In genomic region chr6:24743265-24743943, GRCh38 we compare ENCODE assay signal across 8 cellular contexts. TPM values are rescaled to one million over a fixed set of nuclear protein-coding genes. Genes with fewer than 3 reads are reported as not detected.
DNase-seq lines count a peak whose midpoint lies in the region; ATAC-seq, FAIRE-seq and TF ChIP-seq lines count a peak whose summit lies in the region.

No MANE protein-coding gene starts in this region.

- peak overlapping the region; percentile 79 for H3K4ac ChIP-seq in IMR-90 (ENCODE audit: low read depth, low read length)

- TF ChIP-seq CTCF in IMR-90 (conservative IDR thresholded peaks at IDR 0.05; ENCODE audit: low read depth, low read length) (no peak), tibial nerve (IDR thresholded peaks at IDR 0.05) (no peak)

- peak overlapping the region; percentile 97 for H3K56ac ChIP-seq in IMR-90 (ENCODE audit: extremely low read depth, insufficient read depth, low read length)

- no peak; the same call in 1 of the 2 replicates for TF ChIP-seq RAD21 in IMR-90 (IDR thresholded peaks at IDR 0.05; ENCODE audit: low read length)

- dilution Hi-C loops in IMR-90 (cut with HindIII; ENCODE audit: low sequenced_read_pairs, unreplicated experiment) = no loop called here

- peaks cover 3% of the 10 kb centered on the region for H3K4me1 ChIP-seq in IMR-90 (ENCODE audit: control insufficient read depth, insufficient read depth, low read length)
- no peaks in the 10 kb centered on the region for H3K4me1 ChIP-seq in tibial nerve

- peak overlapping the region; percentile 9; the same call in 1 of the 2 replicates for H2AK5ac ChIP-seq in IMR-90 (ENCODE audit: low read depth, low read length)

- peaks cover 7% of the 10 kb centered on the region for H3K9me1 ChIP-seq in IMR-90 (ENCODE audit: insufficient read depth, low read length)

- H3K9ac ChIP-seq in IMR-90 (ENCODE audit: low read depth, low read length) = peak overlapping the region; percentile 63; the same call in 1 of the 2 replicates

- BruUV-seq in IMR-90 (replicated peaks; lab: Mats Ljungman, UMichigan) = no TSS peak

- H2AK9ac ChIP-seq in IMR-90 (replicated peaks; ENCODE audit: low read depth, low read length, poor library complexity) = peak overlapping the region; percentile 51

- POLR2A ChIA-PET in IMR-90 (lab: Charles Lee; ENCODE audit: unreplicated experiment) = interaction anchor here (0.6 to 1.3 kb wide), 5 partner anchors 22 to 42 kb away, joined by 3 to 18 read pairs (median 4); partner anchors contain the start of gene C6orf62

- peak overlapping the region; percentile 79; the same call in 2 of the 3 replicates for H2BK15ac ChIP-seq in IMR-90 (ENCODE audit: low read depth, low read length)

- no peaks in the 10 kb centered on the region for H4K20me1 ChIP-seq in IMR-90 (ENCODE audit: insufficient read depth, low read length)

- DNase-seq in GM12892 (ENCODE audit: insufficient read length) (peak; percentile 18), IMR-90 (peak; percentile 98), iris pigment epithelial cell (ENCODE audit: low read depth) (peak; percentile 98), tibial nerve (ENCODE audit: low spot score in 2 of 2) (no peak), posterior vena cava (ENCODE audit: low spot score) (no peak)
- DNase-seq in activated naive CD4-positive, alpha-beta T cell treated with anti-CD3 and anti-CD28 coated beads, Interleukin-2, amount 50 U/mL, for 16 hours = peak; percentile 31
- DNase-seq in stimulated activated naive CD8-positive, alpha-beta T cell treated with anti-CD3 and anti-CD28 coated beads, Interleukin-15, Interleukin-2, amounts not matched to agents 100 U/mL and 50 U/mL, for 24 hours = peak; percentile 36

- peak overlapping the region; percentile 78 for H2AFZ ChIP-seq in IMR-90 (replicated peaks; ENCODE audit: low read length, poor library complexity)

- peak overlapping the region; percentile 97 for H3K18ac ChIP-seq in IMR-90 (ENCODE audit: low read depth, low read length)

- H3K9me3 ChIP-seq in IMR-90 (ENCODE audit: control insufficient read depth, insufficient read depth, low read length) = no peaks in the 10 kb centered on the region
- no peaks in the 10 kb centered on the region for H3K9me3 ChIP-seq in tibial nerve

- H2BK120ac ChIP-seq in IMR-90 (ENCODE audit: low read depth, low read length) = peak overlapping the region; percentile 96

- no CpG with 5 or more reads among the region's 2 CpGs for WGBS in IMR-90 (ENCODE audit: extremely low coverage in 2 of 2, insufficient read length in 1 of 2), 2 experiments
- WGBS in tibial nerve, 2 donors = 59 to 65% methylated on average over 2 of the region's 2 CpGs

- peak overlapping the region; percentile 88 for H3K23ac ChIP-seq in IMR-90 (ENCODE audit: low read depth, low read length)

- H3K36me3 ChIP-seq in IMR-90 (ENCODE audit: control insufficient read depth, insufficient read depth, low read length) (no peaks in the 10 kb centered on the region), tibial nerve (no peaks in the 10 kb centered on the region)

- peak; percentile 89 for FAIRE-seq in GM12892 (lab: Jason Lieb, UNC)

- peak in 1 of 2 donors; percentile 41 for TF ChIP-seq EP300 in tibial nerve (IDR thresholded peaks at IDR 0.05)

- no peaks in the 10 kb centered on the region; a peak in 1 of 4 replicates for H3K79me1 ChIP-seq in IMR-90 (ENCODE audit: low read depth in 1 of 2, low read length in 2 of 2)

- peak overlapping the region; percentile 19; the same call in 1 of the 2 replicates for H3K4me3 ChIP-seq in IMR-90 (ENCODE audit: insufficient read depth, low read depth, low read length)
- H3K4me3 ChIP-seq in tibial nerve = no peak overlapping the region

- H4K5ac ChIP-seq in IMR-90 (ENCODE audit: low read depth, low read length) = peak overlapping the region; percentile 94

- CTCF ChIA-PET in IMR-90 (lab: Yijun Ruan, JAX) = interaction anchor here (0.7 kb wide), 1 partner anchor 25 kb away, joined by 4 read pairs; no protein-coding TSS in a partner anchor

- in situ Hi-C loops in IMR-90 (cut with MboI; ENCODE audit: low sequenced_read_pairs) = no loop called here

- H2BK20ac ChIP-seq in IMR-90 (ENCODE audit: low read depth, low read length) = peak overlapping the region; percentile 95

- H3K14ac ChIP-seq in IMR-90 (replicated peaks; ENCODE audit: low read depth, low read length) = peak overlapping the region; percentile 69

- peak overlapping the region; percentile 52 to 87 for H4K8ac ChIP-seq in IMR-90 (ENCODE audit: low read depth in 2 of 2, low read length in 2 of 2)

- intact Hi-C loops in IMR-90 (cut with micrococcal nuclease) = loop anchor here (1.0 kb wide), 1 partner anchor 22 kb away; no protein-coding TSS in a partner anchor
- intact Hi-C loops in posterior vena cava (cut with DNase I) = no loop called here

- H2BK5ac ChIP-seq in IMR-90 (ENCODE audit: low read depth, low read length, poor library complexity, severe bottlenecking) = peak overlapping the region; percentile 99

- H3K27me3 ChIP-seq in IMR-90 (ENCODE audit: control insufficient read depth, insufficient read depth, low read length) = no peaks in the 10 kb centered on the region
- H3K27me3 ChIP-seq in tibial nerve = no peaks in the 10 kb centered on the region

- TF ChIP-seq POLR2A in GM12892 (IDR thresholded peaks at IDR 0.05; ENCODE audit: low read depth, low read length) (no peak), IMR-90 (IDR thresholded peaks at IDR 0.05; ENCODE audit: low read depth, low read length) (no peak; the same call in 1 of the 2 replicates), tibial nerve (IDR thresholded peaks at IDR 0.05) (no peak)

- H3K27ac ChIP-seq in IMR-90 (ENCODE audit: insufficient read depth, low read length) = peak overlapping the region; percentile 67
- H3K27ac ChIP-seq in tibial nerve = peak overlapping the region in 2 of 4 donors; percentile 35 to 72

- ATAC-seq in GM21737 (IDR thresholded peaks at IDR 0.05; ENCODE audit: unreplicated experiment) = peak; percentile 88
- peak; percentile 93 for ATAC-seq in IMR-90 (ENCODE audit: low read depth)
- peak; percentile 94 for ATAC-seq in stimulated activated naive CD8-positive, alpha-beta T cell treated with anti-CD3 and anti-CD28 coated beads, Interleukin-15, Interleukin-2, amounts not matched to agents 100 U/mL and 50 U/mL, for 24 hours

- peak overlapping the region; percentile 74 for H4K91ac ChIP-seq in IMR-90 (ENCODE audit: insufficient read depth, low read depth, low read length)

- H3K4me2 ChIP-seq in IMR-90 (ENCODE audit: low read depth, low read length) = peak overlapping the region; percentile 93

TF ChIP-seq in IMR-90, 13 proteins besides CTCF, POLR2A, EP300 and RAD21:
- TF ChIP-seq MXI1 (IDR thresholded peaks at IDR 0.05; ENCODE audit: borderline replicate concordance, low read depth, low read length) (no peak), FOS (IDR thresholded peaks at IDR 0.05; ENCODE audit: low read depth, low read length) (peak; percentile 93), MAZ (IDR thresholded peaks at IDR 0.05; ENCODE audit: borderline replicate concordance, low read depth, low read length) (no peak), CHD1 (IDR thresholded peaks at IDR 0.05; ENCODE audit: low read depth, low read length) (peak; percentile 81; the same call in 1 of the 2 replicates), CEBPB (IDR thresholded peaks at IDR 0.05; ENCODE audit: low read depth, low read length) (peak; percentile 61; the same call in 1 of the 2 replicates), RCOR1 (IDR thresholded peaks at IDR 0.05; ENCODE audit: insufficient replicate concordance, low read length) (no peak), SMC3 (IDR thresholded peaks at IDR 0.05; ENCODE audit: low read depth, low read length) (no peak), MAFK (IDR thresholded peaks at IDR 0.05; ENCODE audit: low read depth, low read length) (peak; percentile 62), RFX5 (IDR thresholded peaks at IDR 0.05; ENCODE audit: low read depth, low read length) (no peak)
TF ChIP-seq in IMR-90: peak in this region for 4.

RNA-seq across cellular contexts. Expression of gene C6orf62, which starts 24.4 kb away (rescaled TPM):
- 86.2 TPM for polyA plus RNA-seq in GM12892 (2012; ENCODE audit: missing spikeins)
- total RNA-seq in IMR-90 (2012; rRNA removed) (50.7 and 65.3 TPM in 2 replicates), tibial nerve (100 to 1,000 TPM in 1 of 4 donors, 10 to 100 TPM in 3; 55.9 to 122 (median 77.9) TPM), posterior vena cava (10 to 100 TPM; 63.9 to 70.3 TPM)
- 37.4 and 47.5 TPM in 2 replicates for polyA plus RNA-seq in IMR-90 (2012; rRNA removed)
- 13.9 and 19.9 TPM in 2 replicates for polyA plus RNA-seq in IMR-90 (2012; cell fraction: cytosol; rRNA removed)
- 15.9 and 35.5 TPM in 2 replicates for polyA plus RNA-seq in IMR-90 (2012; cell fraction: nucleus; rRNA removed; ENCODE audit: low replicate concordance)

RNA-seq across cellular contexts. Expression of gene GMNN, which starts 31.3 kb away (rescaled TPM):
- 56.7 TPM for polyA plus RNA-seq in GM12892 (2012; ENCODE audit: missing spikeins)
- total RNA-seq in IMR-90 (2012; rRNA removed) = 19.7 and 33.1 TPM in 2 replicates
- polyA plus RNA-seq in IMR-90 (2012; rRNA removed) = 21.1 and 22.2 TPM in 2 replicates
- polyA plus RNA-seq in IMR-90 (2012; cell fraction: cytosol; rRNA removed) = 9.6 and 10.8 TPM in 2 replicates
- polyA plus RNA-seq in IMR-90 (2012; cell fraction: nucleus; rRNA removed; ENCODE audit: low replicate concordance) = 7.2 and 11.2 TPM in 2 replicates
- 10 to 100 TPM in 3 of 4 donors, 1 to 10 TPM in 1; 5.5 to 20.7 (median 13.9) TPM for total RNA-seq in tibial nerve
- total RNA-seq in posterior vena cava = 1 to 10 TPM; 6.0 to 7.5 TPM

RNA-seq across cellular contexts. Expression of gene ARMH2, which starts 55.3 kb away (rescaled TPM):
- polyA plus RNA-seq in GM12892 (2012; ENCODE audit: missing spikeins) = not detected
- total RNA-seq in IMR-90 (2012; rRNA removed) (not detected in 2 replicates), tibial nerve (not detected), posterior vena cava (not detected)
- not detected in 2 replicates for polyA plus RNA-seq in IMR-90 (2012; rRNA removed)
- not detected in 2 replicates for polyA plus RNA-seq in IMR-90 (2012; cell fraction: cytosol; rRNA removed)
- polyA plus RNA-seq in IMR-90 (2012; cell fraction: nucleus; rRNA removed; ENCODE audit: low replicate concordance) = not detected in 2 replicates

Comparison
In these comparisons a context has a peak if more than half of its experiments do, and no peak if none do; other contexts are left out.
1. DNase-seq: peak in GM12892 (single experiment), IMR-90 (single experiment), activated naive CD4-positive, alpha-beta T cell treated with anti-CD3 and anti-CD28 coated beads, Interleukin-2, amount 50 U/mL, for 16 hours (single experiment), iris pigment epithelial cell (single experiment) and stimulated activated naive CD8-positive, alpha-beta T cell treated with anti-CD3 and anti-CD28 coated beads, Interleukin-15, Interleukin-2, amounts not matched to agents 100 U/mL and 50 U/mL, for 24 hours (single experiment); none in tibial nerve (0 of 2) and posterior vena cava (single experiment).
2. Peak in every context shown above with its lines, with median percentiles within 50 percentile points of each other: ATAC-seq.